In genomic region chr17:82734987-82735866, GRCh38 we compare ENCODE assay signal across 8 cellular contexts. TPM values are rescaled to one million over a fixed set of nuclear protein-coding genes. Genes with fewer than 3 reads are reported as not detected.
DNase-seq lines count a peak whose midpoint lies in the region; ATAC-seq, FAIRE-seq and TF ChIP-seq lines count a peak whose summit lies in the region.

Gene FN3K, plus strand, starts transcription at chr17:82735615. Its CDS starts 22 bp downstream, at chr17:82735637.

- H3K27ac ChIP-seq in mesendoderm (ENCODE audit: low read depth, low read length): no peak within 1 kb of the TSS

- H2BK15ac ChIP-seq in mesendoderm (replicated peaks; ENCODE audit: low read depth): no peak within 1 kb of the TSS

- peak within 1 kb of the TSS; percentile 94 for H3K56ac ChIP-seq in mesendoderm (ENCODE audit: low read length)

- no peak within 1 kb of the TSS for H2BK5ac ChIP-seq in mesendoderm (ENCODE audit: low read length)

- H3K4me2 ChIP-seq in mesendoderm (ENCODE audit: low read length): peak within 1 kb of the TSS; percentile 64

- no peaks in the 10 kb centered on the region for H3K36me3 ChIP-seq in mesendoderm (ENCODE audit: control insufficient read depth, insufficient read depth, low read length)

- no peak within 1 kb of the TSS for H4K8ac ChIP-seq in mesendoderm (ENCODE audit: low read depth, low read length)

- H3K23ac ChIP-seq in mesendoderm (ENCODE audit: low read length): no peak within 1 kb of the TSS

- ATAC-seq in HG02970 (IDR thresholded peaks at IDR 0.05; ENCODE audit: low FRiP score, unreplicated experiment): no peak

- H3K18ac ChIP-seq in mesendoderm (ENCODE audit: low read length): peak within 1 kb of the TSS; percentile 25

- H3K27me3 ChIP-seq in mesendoderm (ENCODE audit: insufficient read depth, low read length, poor library complexity): no peaks in the 10 kb centered on the region

- peak within 1 kb of the TSS; percentile 62 for H2BK120ac ChIP-seq in mesendoderm (ENCODE audit: low read depth, low read length)

- H3K4me3 ChIP-seq in mesendoderm (ENCODE audit: low read length): peak within 1 kb of the TSS; percentile 47

- peak within 1 kb of the TSS; percentile 75 for H3K4ac ChIP-seq in mesendoderm (ENCODE audit: low read depth, low read length)

- peak; percentile 92 for DNase-seq in DMS53 (lab: John Stamatoyannopoulos, UW)
- DNase-seq in NCI-H1105 (lab: John Stamatoyannopoulos, UW): peak; percentile 44
- DNase-seq in activated CD8-positive, alpha-beta memory T cell treated with anti-CD3 and anti-CD28 coated beads, Interleukin-2, amount 50 U/mL, for 4 hours: peak; percentile 35
- DNase-seq in erythroblast (lab: John Stamatoyannopoulos, UW): peak; percentile 80 to 82
- peak; percentile 61 for DNase-seq in mesendoderm
- DNase-seq in superior temporal gyrus (ENCODE audit: extremely low spot score): peak; percentile 64
- no peak for DNase-seq in GM12892 (ENCODE audit: insufficient read length)

- H3K4me1 ChIP-seq in mesendoderm (ENCODE audit: control insufficient read depth, low read depth, low read length): no peaks in the 10 kb centered on the region

- peak within 1 kb of the TSS; percentile 84 for H3K9ac ChIP-seq in mesendoderm (ENCODE audit: low read length)

- no peaks in the 10 kb centered on the region for H3K79me2 ChIP-seq in mesendoderm (ENCODE audit: control insufficient read depth, insufficient read depth, low read length)

- H3K79me1 ChIP-seq in mesendoderm (ENCODE audit: low read length): no peaks in the 10 kb centered on the region

- H4K5ac ChIP-seq in mesendoderm (ENCODE audit: low read length): no peak within 1 kb of the TSS

- FAIRE-seq in GM12892 (lab: Jason Lieb, UNC): no peak

- no peak within 1 kb of the TSS for H2AK5ac ChIP-seq in mesendoderm (ENCODE audit: low read length)

- WGBS in mesendoderm (ENCODE audit: extremely low coverage, insufficient coverage, low lambda C conversion rate): no CpG with 5 or more reads among the region's 101 CpGs

- TF ChIP-seq POLR2A in erythroblast (IDR thresholded peaks at IDR 0.05; ENCODE audit: low read length) (peak; percentile 43), GM12892 (IDR thresholded peaks at IDR 0.05; ENCODE audit: low read depth, low read length) (no peak)

RNA-seq across cellular contexts. Expression of gene FN3K, which starts in this region (rescaled TPM):
- polyA plus RNA-seq in mesendoderm (2013, experiment 1 of 2): 2.5 TPM
- 2.0 TPM for polyA plus RNA-seq in mesendoderm (2013, experiment 2 of 2)
- 0.21 TPM for polyA plus RNA-seq in GM12892 (2012; ENCODE audit: missing spikeins)
